ENCODE assay signal across 8 cellular contexts in genomic region chr12:109097140-109097434, GRCh38. TPM values are rescaled to one million over a fixed set of nuclear protein-coding genes. Genes with fewer than 3 reads are reported as not detected.
DNase-seq lines count a peak whose midpoint lies in the region; ATAC-seq and TF ChIP-seq lines count a peak whose summit lies in the region.

No MANE protein-coding gene starts in this region.

- WGBS in mesodermal cell (ENCODE audit: insufficient coverage in 2 of 2), 2 experiments = 32 to 52% methylated on average over 9 to 11 of the region's 11 CpGs
- 32 to 42% (median 38%) methylated on average over 11 of the region's 11 CpGs for WGBS in heart left ventricle, 4 donors

- in situ Hi-C loops in astrocyte of the cerebellum (cut with HindIII; ENCODE audit: low sequenced_read_pairs) = no loop called here

- H3K4me1 ChIP-seq in BE2C (0 out of 2 replicates have a peak, but pooled peaks cover 5% of the 10 kb centered on the region), mesodermal cell (ENCODE audit: control insufficient read depth, insufficient read depth, low read length, poor library complexity, severe bottlenecking) (no peaks in the 10 kb centered on the region), heart left ventricle (peaks cover 0 to 43% (median 31%) of the 10 kb centered on the region in 12 donors)

- no peaks in the 10 kb centered on the region for H3K27me3 ChIP-seq in BE2C
- H3K27me3 ChIP-seq in HL-60 (ENCODE audit: insufficient read depth, poor library complexity, severe bottlenecking) = no peaks in the 10 kb centered on the region
- H3K27me3 ChIP-seq in heart left ventricle = no peaks in the 10 kb centered on the region

- peak overlapping the region; percentile 95 for H3K27ac ChIP-seq in HL-60 (replicated peaks)
- peak overlapping the region; percentile 75 for H3K27ac ChIP-seq in mesodermal cell (ENCODE audit: low read depth, low read length, severe bottlenecking)
- no peak overlapping the region for H3K27ac ChIP-seq in heart left ventricle

- no peak for TF ChIP-seq CTCF in BE2C (IDR thresholded peaks at IDR 0.05; ENCODE audit: low read depth, low read length)
- no peak for TF ChIP-seq CTCF in HL-60 (IDR thresholded peaks at IDR 0.05; ENCODE audit: insufficient read depth, low read length)
- no peak for TF ChIP-seq CTCF in astrocyte of the cerebellum (IDR thresholded peaks at IDR 0.05; ENCODE audit: low read depth, low read length, missing control alignments)
- no peak for TF ChIP-seq CTCF in heart left ventricle (IDR thresholded peaks at IDR 0.05)

- ATAC-seq in HG02588 (IDR thresholded peaks at IDR 0.05; ENCODE audit: unreplicated experiment) (no peak), HG03175 (IDR thresholded peaks at IDR 0.05; ENCODE audit: unreplicated experiment) (no peak), heart left ventricle (no peak)

- no peak for DNase-seq in BE2C
- no peak for DNase-seq in HL-60 (ENCODE audit: low read depth in 1 of 2, low spot score in 1 of 2)
- no peak for DNase-seq in astrocyte of the cerebellum (ENCODE audit: low read depth)
- no peak for DNase-seq in mesenteric fat pad (ENCODE audit: low spot score)
- DNase-seq in heart left ventricle = no peak

- H3K9me3 ChIP-seq in BE2C = no peaks in the 10 kb centered on the region
- no peaks in the 10 kb centered on the region for H3K9me3 ChIP-seq in mesodermal cell (ENCODE audit: control insufficient read depth, low read length)
- no peaks in the 10 kb centered on the region for H3K9me3 ChIP-seq in heart left ventricle

- H3K36me3 ChIP-seq in BE2C = peaks cover 38% of the 10 kb centered on the region
- H3K36me3 ChIP-seq in mesodermal cell (ENCODE audit: control insufficient read depth, insufficient read depth, low read length) = peaks cover 20% of the 10 kb centered on the region
- H3K36me3 ChIP-seq in heart left ventricle = peaks cover 0 to 24% (median 6%) of the 10 kb centered on the region in 9 donors

- TF ChIP-seq POLR2A in heart left ventricle (IDR thresholded peaks at IDR 0.05) = no peak

- intact Hi-C loops in heart left ventricle (cut with DNase I) = loop anchor here (5.0 to 10.0 kb wide), 8 partner anchors 142 to 535 kb away; partner anchors contain the start of genes ISCU (in 5 of the 10), SART3 (in 5 of the 10), DAO (in 2 of the 10) and SSH1 (in 1 of the 10)

- H3K4me3 ChIP-seq in BE2C (ENCODE audit: low read depth, low read length) (peak overlapping the region; percentile 88; the same call in 1 of the 2 replicates), HL-60 (replicated peaks; ENCODE audit: insufficient read depth, low read length) (peak overlapping the region; percentile 91), astrocyte of the cerebellum (ENCODE audit: low read depth, low read length) (peak overlapping the region; percentile 75), mesodermal cell (ENCODE audit: extremely low read depth, insufficient read depth, low read length, poor library complexity, severe bottlenecking) (peak overlapping the region; percentile 72), heart left ventricle (peak overlapping the region in 3 of 12 donors; percentile 56 to 91 (median 85))

RNA-seq across cellular contexts. Expression of gene UNG, which starts 0.3 kb away (rescaled TPM):
- polyA plus RNA-seq in BE2C (2012; ENCODE audit: insufficient read depth, insufficient read length, low read depth) = 13.2 TPM
- polyA plus RNA-seq in mesodermal cell (2013, experiment 1 of 2) = 34.8 TPM
- polyA plus RNA-seq in mesodermal cell (2013, experiment 2 of 2) = 31.6 TPM
- total RNA-seq in mesenteric fat pad (46.3 TPM), heart left ventricle (10 to 100 TPM; 20.9 to 37.8 (median 25.3) TPM)
- 10 to 100 TPM; 14.5 to 27.8 TPM for polyA plus RNA-seq in heart left ventricle

RNA-seq across cellular contexts. Expression of gene ALKBH2, which starts 3.8 kb away (rescaled TPM):
- polyA plus RNA-seq in BE2C (2012; ENCODE audit: insufficient read depth, insufficient read length, low read depth) = 131 TPM
- polyA plus RNA-seq in mesodermal cell (2013, experiment 1 of 2) = 10.4 TPM
- polyA plus RNA-seq in mesodermal cell (2013, experiment 2 of 2) = 11.2 TPM
- total RNA-seq in mesenteric fat pad = 18.6 TPM
- 1 to 10 TPM; 5.1 to 9.4 (median 7.1) TPM for total RNA-seq in heart left ventricle
- polyA plus RNA-seq in heart left ventricle = 10 to 100 TPM; 16.8 to 18.0 TPM

RNA-seq across cellular contexts. Expression of gene ACACB, which starts 19.3 kb away (rescaled TPM):
- polyA plus RNA-seq in BE2C (2012; ENCODE audit: insufficient read depth, insufficient read length, low read depth) = 3.0 TPM
- polyA plus RNA-seq in mesodermal cell (2013, experiment 1 of 2) = 2.5 TPM
- polyA plus RNA-seq in mesodermal cell (2013, experiment 2 of 2) = 2.7 TPM
- total RNA-seq in mesenteric fat pad (1,896 TPM), heart left ventricle (100 to 1,000 TPM in 6 of 9 donors, 10 to 100 TPM in 3; 77.3 to 176 (median 135) TPM)
- 100 to 1,000 TPM in 1 of 2 donors, 10 to 100 TPM in 1; 29.9 to 119 TPM for polyA plus RNA-seq in heart left ventricle

RNA-seq across cellular contexts. Expression of gene USP30, which starts 44.7 kb away (rescaled TPM):
- polyA plus RNA-seq in BE2C (2012; ENCODE audit: insufficient read depth, insufficient read length, low read depth) = 26.4 TPM
- 16.7 TPM for polyA plus RNA-seq in mesodermal cell (2013, experiment 1 of 2)
- 14.5 TPM for polyA plus RNA-seq in mesodermal cell (2013, experiment 2 of 2)
- total RNA-seq in mesenteric fat pad (15.1 TPM), heart left ventricle (10 to 100 TPM in 8 of 9 donors, 1 to 10 TPM in 1; 9.8 to 29.9 (median 16.7) TPM)
- polyA plus RNA-seq in heart left ventricle = 1 to 10 TPM; 7.1 to 7.2 TPM

Comparison
In these comparisons a context has a peak if more than half of its experiments do, and no peak if none do; other contexts are left out.
1. H3K27ac ChIP-seq: peak in HL-60 (single experiment) and mesodermal cell (single experiment); none in heart left ventricle (0 of 12).
2. RNA of gene ACACB, which starts 19.3 kb away (total RNA-seq): 1,896 TPM in mesenteric fat pad (single experiment); 77.3 to 176 TPM in heart left ventricle; every median in the first group is over 10 times any median in the second.